In the genomic region with DNA sequence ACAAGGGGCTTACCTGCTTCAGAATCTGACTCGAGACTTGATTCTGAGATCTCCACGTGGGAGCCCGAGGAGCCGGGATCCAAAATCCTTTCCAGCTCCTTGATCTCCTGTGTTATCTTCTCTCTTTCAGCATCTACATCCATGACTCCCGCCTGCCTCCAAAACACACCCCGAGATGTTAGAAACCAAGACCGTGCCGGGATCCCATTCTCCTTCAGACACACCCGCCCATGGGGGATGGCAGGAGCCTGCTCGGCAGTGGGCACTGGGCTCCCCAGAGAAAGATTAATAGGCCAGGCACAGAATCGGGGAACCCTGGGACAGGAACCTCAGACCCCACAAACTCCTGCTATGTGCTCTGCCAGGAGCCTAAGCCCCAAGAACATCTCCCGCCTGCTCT, we compare ENCODE assay signal across 10 cellular contexts. TPM values are rescaled to one million over a fixed set of nuclear protein-coding genes. Genes with fewer than 3 reads are reported as not detected.
DNase-seq lines count a peak whose midpoint lies in the region; ATAC-seq, FAIRE-seq and TF ChIP-seq lines count a peak whose summit lies in the region.
"Had no signal": no experiment of that assay in that cellular context is flagged by ENCODE, and none has a peak within 500 bp of the region (broad histone marks: within the 10 kb centered on the region; RNA-seq: fewer than 3 reads in every experiment).

No MANE protein-coding gene starts in this region.

- POLR2A ChIA-PET in RWPE1 (lab: Yijun Ruan, JAX; ENCODE audit: low non-redundant PET) = no interaction called here

- no peak for FAIRE-seq in GM12891 (lab: Jason Lieb, UNC)

- H3K27ac Mint-ChIP-seq in stimulated activated memory B cell treated with anti-CD40 and anti-IgM and Interleukin-4, amounts not matched to agents 10 μg/mL and 1 μg/mL and 100 μg/mL, for 72 hours = no peak overlapping the region

- H3K9me3 Mint-ChIP-seq in activated T-cell treated with anti-CD3 and anti-CD28 coated beads, Interleukin-2, amount 50 U/mL, for 4 hours = no peaks in the 10 kb centered on the region
- H3K9me3 Mint-ChIP-seq in stimulated activated memory B cell treated with anti-CD40 and anti-IgM and Interleukin-4, amounts not matched to agents 10 μg/mL and 1 μg/mL and 100 μg/mL, for 72 hours = no peaks in the 10 kb centered on the region

- H3K27me3 Mint-ChIP-seq in activated T-cell treated with anti-CD3 and anti-CD28 coated beads, Interleukin-2, amount 50 U/mL, for 4 hours (ENCODE audit: low read depth) = no peaks in the 10 kb centered on the region
- H3K27me3 Mint-ChIP-seq in stimulated activated memory B cell treated with anti-CD40 and anti-IgM and Interleukin-4, amounts not matched to agents 10 μg/mL and 1 μg/mL and 100 μg/mL, for 72 hours = no peaks in the 10 kb centered on the region

- H3K4me1 Mint-ChIP-seq in activated T-cell treated with anti-CD3 and anti-CD28 coated beads, Interleukin-2, amount 50 U/mL, for 4 hours (ENCODE audit: low read depth) = peaks cover 34% of the 10 kb centered on the region
- peaks cover 41% of the 10 kb centered on the region for H3K4me1 Mint-ChIP-seq in stimulated activated memory B cell treated with anti-CD40 and anti-IgM and Interleukin-4, amounts not matched to agents 10 μg/mL and 1 μg/mL and 100 μg/mL, for 72 hours

- ATAC-seq in activated T-cell treated with anti-CD3 and anti-CD28 coated beads, Interleukin-2, amount 50 U/mL, for 4 hours = no peak
- ATAC-seq in stimulated activated memory B cell treated with anti-CD40 and anti-IgM and Interleukin-4, amounts not matched to agents 10 μg/mL and 1 μg/mL and 100 μg/mL, for 72 hours = no peak
- ATAC-seq in HG03039 (IDR thresholded peaks at IDR 0.05; ENCODE audit: unreplicated experiment) = no peak

- H3K4me3 ChIP-seq in fibroblast of the aortic adventitia (ENCODE audit: low read depth, low read length) = peak overlapping the region; percentile 92

- TF ChIP-seq CTCF in RWPE1 (conservative IDR thresholded peaks at IDR 0.05; ENCODE audit: low read depth) (no peak), fibroblast of the aortic adventitia (IDR thresholded peaks at IDR 0.05; ENCODE audit: insufficient read depth, low read length) (no peak)

- TF ChIP-seq POLR2A in GM12891 (IDR thresholded peaks at IDR 0.05; ENCODE audit: low read depth, low read length) = no peak

- H3K4me3 Mint-ChIP-seq in activated T-cell treated with anti-CD3 and anti-CD28 coated beads, Interleukin-2, amount 50 U/mL, for 4 hours = peak overlapping the region; percentile 91
- peak overlapping the region; percentile 84 for H3K4me3 Mint-ChIP-seq in stimulated activated memory B cell treated with anti-CD40 and anti-IgM and Interleukin-4, amounts not matched to agents 10 μg/mL and 1 μg/mL and 100 μg/mL, for 72 hours

- DNase-seq in activated T-cell treated with anti-CD3 and anti-CD28 coated beads, Interleukin-2, amount 50 U/mL, for 4 hours = no peak
- no peak for DNase-seq in activated T-cell treated with anti-CD3 and anti-CD28 coated beads, Interleukin-2, amount 50 U/mL, for 1 hour
- DNase-seq in RWPE1 (ENCODE audit: low spot score) = no peak
- no peak for DNase-seq in fibroblast of the aortic adventitia (ENCODE audit: low read depth)
- no peak for DNase-seq in GM12891 (ENCODE audit: insufficient read length, low spot score)
- DNase-seq in NCI-H524 treated with DMSO at 0.1 percent for 48 hours (lab: John Stamatoyannopoulos, UW) = no peak
- DNase-seq: Right ventricle myocardium superior had no signal

- peaks cover 16% of the 10 kb centered on the region for H3K36me3 Mint-ChIP-seq in activated T-cell treated with anti-CD3 and anti-CD28 coated beads, Interleukin-2, amount 50 U/mL, for 4 hours (ENCODE audit: insufficient read depth)
- peaks cover 37% of the 10 kb centered on the region for H3K36me3 Mint-ChIP-seq in stimulated activated memory B cell treated with anti-CD40 and anti-IgM and Interleukin-4, amounts not matched to agents 10 μg/mL and 1 μg/mL and 100 μg/mL, for 72 hours

- CTCF ChIA-PET in RWPE1 (lab: Yijun Ruan, JAX) = interaction anchor here (0.5 to 0.7 kb wide), 2 partner anchors 11 to 24 kb away, joined by 3 read pairs; no protein-coding TSS in a partner anchor

- peak overlapping the region; percentile 79 for H3K27ac ChIP-seq in RWPE1
- H3K27ac ChIP-seq: cardiac muscle cell had no signal

TF ChIP-seq in GM12891, 5 proteins besides CTCF, POLR2A, EP300 and RAD21:
- TF ChIP-seq TAF1 (IDR thresholded peaks at IDR 0.05; ENCODE audit: low read depth, low read length) = no peak
- TF ChIP-seq POLR2AphosphoS5 (IDR thresholded peaks at IDR 0.05; ENCODE audit: low read depth, low read length) = no peak
- TF ChIP-seq SPI1 (IDR thresholded peaks at IDR 0.05; ENCODE audit: low read depth, low read length) = no peak
- no peak for TF ChIP-seq POU2F2 (IDR thresholded peaks at IDR 0.05; ENCODE audit: low read depth, low read length)
- no peak for TF ChIP-seq PAX5 (IDR thresholded peaks at IDR 0.05; ENCODE audit: insufficient read depth, low read length, severe bottlenecking)

RNA-seq across cellular contexts. Expression of gene SNAPC4, which starts 1.7 kb away (rescaled TPM):
- 10 to 100 TPM; 43.7 to 48.0 (median 44.5) TPM for total RNA-seq in activated T-cell treated with anti-CD3 and anti-CD28 coated beads, Interleukin-2, amount 50 U/mL, for 4 hours
- 12.1 and 17.7 TPM in 2 replicates for total RNA-seq in fibroblast of the aortic adventitia (ENCODE audit: low replicate concordance)
- 9.8 TPM for polyA plus RNA-seq in GM12891 (2012; ENCODE audit: low read depth, missing spikeins)

RNA-seq across cellular contexts. Expression of gene ENTR1, which starts 12.1 kb away (rescaled TPM):
- total RNA-seq in activated T-cell treated with anti-CD3 and anti-CD28 coated beads, Interleukin-2, amount 50 U/mL, for 4 hours = 10 to 100 TPM; 52.8 to 65.0 (median 59.9) TPM
- 20.5 and 36.3 TPM in 2 replicates for total RNA-seq in fibroblast of the aortic adventitia (ENCODE audit: low replicate concordance)
- 33.7 TPM for polyA plus RNA-seq in GM12891 (2012; ENCODE audit: low read depth, missing spikeins)

RNA-seq across cellular contexts. Expression of gene PMPCA, which starts 12.2 kb away (rescaled TPM):
- total RNA-seq in activated T-cell treated with anti-CD3 and anti-CD28 coated beads, Interleukin-2, amount 50 U/mL, for 4 hours = 10 to 100 TPM; 85.8 to 95.5 (median 94.7) TPM
- total RNA-seq in fibroblast of the aortic adventitia (ENCODE audit: low replicate concordance) = 36.7 and 48.4 TPM in 2 replicates
- 111 TPM for polyA plus RNA-seq in GM12891 (2012; ENCODE audit: low read depth, missing spikeins)

RNA-seq across cellular contexts. Expression of gene CARD9, which starts 24.8 kb away (rescaled TPM):
- total RNA-seq in activated T-cell treated with anti-CD3 and anti-CD28 coated beads, Interleukin-2, amount 50 U/mL, for 4 hours = 1 to 10 TPM; 1.4 to 3.4 (median 2.4) TPM
- total RNA-seq in fibroblast of the aortic adventitia (ENCODE audit: low replicate concordance) = 1.1 and 1.4 TPM in 2 replicates
- polyA plus RNA-seq in GM12891 (2012; ENCODE audit: low read depth, missing spikeins) = 0.33 TPM

RNA-seq across cellular contexts. Expression of gene DNLZ, which starts 34.7 kb away (rescaled TPM):
- total RNA-seq in activated T-cell treated with anti-CD3 and anti-CD28 coated beads, Interleukin-2, amount 50 U/mL, for 4 hours = 10 to 100 TPM; 75.5 to 82.7 (median 75.5) TPM
- 5.2 and 6.1 TPM in 2 replicates for total RNA-seq in fibroblast of the aortic adventitia (ENCODE audit: low replicate concordance)
- polyA plus RNA-seq in GM12891 (2012; ENCODE audit: low read depth, missing spikeins) = 12.1 TPM
